ENCODE assay signal across 8 cellular contexts in genomic region chr12:108563135-108563803, GRCh38.
DNase-seq lines count a peak whose midpoint lies in the region; ATAC-seq and TF ChIP-seq lines count a peak whose summit lies in the region.

No MANE protein-coding gene starts in this region.

- peak; percentile 67 for TF ChIP-seq CTCF in OCI-LY1 (IDR thresholded peaks at IDR 0.05; ENCODE audit: low read length)

- H3K4me1 ChIP-seq in OCI-LY1 (ENCODE audit: insufficient read depth, low read length, severe bottlenecking) (peaks cover 70% of the 10 kb centered on the region), mucosa of rectum (ENCODE audit: control insufficient read depth in 2 of 2, insufficient read depth in 2 of 2, low read length in 2 of 2) (peaks cover 28 to 43% of the 10 kb centered on the region in 2 donors)

- H3K4me3 ChIP-seq in OCI-LY1 (ENCODE audit: low read depth, low read length, poor library complexity, severe bottlenecking) (peak overlapping the region; percentile 79), mucosa of rectum (ENCODE audit: low read length in 2 of 2) (peak overlapping the region; percentile 82 to 94)

- H3K27me3 ChIP-seq in OCI-LY1 (ENCODE audit: insufficient read depth, low read length): no peaks in the 10 kb centered on the region
- no peaks in the 10 kb centered on the region for H3K27me3 ChIP-seq in mucosa of rectum (ENCODE audit: control insufficient read depth in 2 of 2, insufficient read depth in 2 of 2, low read length in 2 of 2)

- peaks cover 41% of the 10 kb centered on the region; the same call in 1 of the 2 replicates for H3K36me3 ChIP-seq in OCI-LY1 (ENCODE audit: insufficient read depth, low read length)
- H3K36me3 ChIP-seq in mucosa of rectum (ENCODE audit: control insufficient read depth in 2 of 2, insufficient read depth in 2 of 2, low read length in 2 of 2): peaks cover 39% of the 10 kb centered on the region in 2 donors

- no peaks in the 10 kb centered on the region for H3F3A ChIP-seq in OCI-LY1 (ENCODE audit: insufficient read depth, low read length)

- H3K9ac ChIP-seq in OCI-LY1 (ENCODE audit: low read length): peak overlapping the region; percentile 81
- H3K9ac ChIP-seq in mucosa of rectum (ENCODE audit: low read depth in 1 of 2, low read length in 2 of 2): peak overlapping the region; percentile 86 to 92

- H3K27ac ChIP-seq in OCI-LY1 (ENCODE audit: low read depth, low read length, poor library complexity, severe bottlenecking) (peak overlapping the region; percentile 51), epithelial cell of prostate (peak overlapping the region; percentile 77), mucosa of rectum (ENCODE audit: low read depth in 2 of 2, low read length in 2 of 2) (peak overlapping the region; percentile 88)

- H2AFZ ChIP-seq in OCI-LY1 (ENCODE audit: low read length): no peak overlapping the region

- no peaks in the 10 kb centered on the region for H4K20me1 ChIP-seq in OCI-LY1 (ENCODE audit: insufficient read depth, low read length)

- peaks cover 24% of the 10 kb centered on the region for H3K79me2 ChIP-seq in OCI-LY1 (ENCODE audit: insufficient read depth, low read length)

- DNase-seq in C1 segment of cervical spinal cord (lab: John Stamatoyannopoulos, UW) (peak in 12 of 14 donors; percentile 21 to 62 (median 47)), HuH-7 (ENCODE audit: low spot score) (peak; percentile 92), activated T-cell treated with anti-CD3 and anti-CD28 coated beads for 1 hour (ENCODE audit: low read depth) (peak; percentile 78), epithelial cell of prostate (ENCODE audit: low read depth, low spot score) (peak; percentile 37)
- DNase-seq in stimulated activated CD8-positive, alpha-beta memory T cell treated with anti-CD3 and anti-CD28 coated beads, Interleukin-4, amount 100 ng/mL, for 24 hours (ENCODE audit: low read depth): peak; percentile 73

- ATAC-seq in GM19395 (IDR thresholded peaks at IDR 0.05; ENCODE audit: unreplicated experiment): peak; percentile 37

- H3K9me2 ChIP-seq in OCI-LY1 (ENCODE audit: low read depth, low read length): no peaks in the 10 kb centered on the region

- peak overlapping the region; percentile 94 for H3K4me2 ChIP-seq in OCI-LY1 (ENCODE audit: low read length)

- H3K9me3 ChIP-seq in OCI-LY1 (ENCODE audit: low read length): no peaks in the 10 kb centered on the region
- no peaks in the 10 kb centered on the region for H3K9me3 ChIP-seq in mucosa of rectum (ENCODE audit: control insufficient read depth in 2 of 2, low read length in 2 of 2)

Comparison
In these comparisons a context has a peak if more than half of its experiments do, and no peak if none do; other contexts are left out.
1. Peak in every context shown above with its lines: DNase-seq, ATAC-seq, H3K4me3 ChIP-seq and H3K27ac ChIP-seq.
2. DNase-seq: peak in every context shown above with its lines; median percentile 92 in HuH-7; 78 in activated T-cell treated with anti-CD3 and anti-CD28 coated beads for 1 hour; 73 in stimulated activated CD8-positive, alpha-beta memory T cell treated with anti-CD3 and anti-CD28 coated beads, Interleukin-4, amount 100 ng/mL, for 24 hours; 47 in C1 segment of cervical spinal cord; 37 in epithelial cell of prostate.